In the genomic region with DNA sequence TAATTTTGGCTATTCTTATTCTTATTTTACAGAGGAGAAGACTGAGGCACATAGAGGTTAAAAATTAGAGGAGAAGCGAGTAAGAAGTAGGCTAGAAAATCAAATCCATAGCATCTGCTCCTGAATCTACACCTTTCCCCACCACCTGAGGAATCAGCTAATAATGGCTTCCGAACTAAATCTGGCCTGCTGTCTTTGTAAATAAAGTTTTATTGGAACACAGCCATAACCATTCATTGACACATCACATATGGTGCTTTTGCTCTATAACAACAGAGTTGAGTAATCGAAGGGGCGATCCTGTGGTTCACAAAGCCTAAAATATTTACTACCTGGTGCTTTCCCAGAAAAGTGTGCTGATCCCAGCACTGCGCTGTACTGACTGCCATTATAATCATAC, we compare ENCODE assay signal across 25 cellular contexts. TPM values are rescaled to one million over a fixed set of nuclear protein-coding genes. Genes with fewer than 3 reads are reported as not detected.
DNase-seq lines count a peak whose midpoint lies in the region; ATAC-seq, FAIRE-seq and TF ChIP-seq lines count a peak whose summit lies in the region.
"Had no signal": no experiment of that assay in that cellular context is flagged by ENCODE, and none has a peak within 500 bp of the region (broad histone marks: within the 10 kb centered on the region; RNA-seq: fewer than 3 reads in every experiment).

No MANE protein-coding gene starts in this region.

- 24% methylated on average over 5 of the region's 5 CpGs for WGBS in HepG2 (ENCODE audit: low lambda C conversion rate)
- 79% methylated on average over 5 of the region's 5 CpGs for WGBS in right lobe of liver (ENCODE audit: insufficient coverage, low coverage, low lambda C conversion rate, missing lambda C conversion rate)
- WGBS in K562 (ENCODE audit: insufficient coverage, low coverage, missing lambda C conversion rate): 0% methylated on average over 5 of the region's 5 CpGs

- TF ChIP-seq RAD21 in HepG2 (CRISPR knock-in tag; IDR thresholded peaks at IDR 0.05) (no peak), K562 (CRISPR knock-in tag; conservative IDR thresholded peaks at IDR 0.05 in 1 of 2, IDR thresholded peaks at IDR 0.05 in 1 of 2) (no peak)

- in situ Hi-C loops in HepG2 (cut with HindIII; ENCODE audit: extremely low pct_ligation_motif_present, low pct_unique_long_range_greater_than_20kb): loop anchor here (10.0 kb wide), 1 partner anchor 281 kb away; no protein-coding TSS in a partner anchor
- in situ Hi-C loops in K562 (cut with MboI): no loop called here

- H3K4me1 ChIP-seq in HepG2 (ENCODE audit: insufficient read depth, low read length) (no peaks in the 10 kb centered on the region), right lobe of liver (no peaks in the 10 kb centered on the region), K562 (replicated peaks in 1 of 2; ENCODE audit: control insufficient read depth in 2 of 2, insufficient read depth in 2 of 2, low read length in 2 of 2) (no peaks in the 10 kb centered on the region)
- H3K4me1 ChIP-seq: A549, Caco-2 had no signal

- no peak overlapping the region for H3K4me3 ChIP-seq in HepG2 (replicated peaks in 1 of 3; ENCODE audit: insufficient read depth in 1 of 3, low read depth in 2 of 3, low read length in 3 of 3)
- no peak overlapping the region for H3K4me3 ChIP-seq in right lobe of liver
- no peak overlapping the region for H3K4me3 ChIP-seq in K562
- H3K4me3 ChIP-seq: A549; BLaER1 treated with 17β-estradiol and CSF1 and Interleukin-3, amounts not matched to agents 10 nM and 100 nM had no signal

- no peak overlapping the region for H3K4me2 ChIP-seq in HepG2 (ENCODE audit: low read depth, low read length)
- H3K4me2 ChIP-seq in K562 (ENCODE audit: insufficient read depth, low read length): no peak overlapping the region
- H3K4me2 ChIP-seq: A549 had no signal

- POLR2A ChIA-PET in HepG2 (lab: Yijun Ruan, JAX): no interaction called here
- POLR2A ChIA-PET in K562 (lab: Yijun Ruan, JAX): no interaction called here

- ATAC-seq in HepG2 (no peak), right lobe of liver (no peak), K562 (no peak)
- ATAC-seq: A549; CD8-positive, alpha-beta T cell had no signal

- H3K36me3 ChIP-seq in HepG2 (replicated peaks in 1 of 2; ENCODE audit: control insufficient read depth in 1 of 2, insufficient read depth in 2 of 2, low read length in 2 of 2) (no peaks in the 10 kb centered on the region), right lobe of liver (no peaks in the 10 kb centered on the region), K562 (ENCODE audit: control insufficient read depth, insufficient read depth, low read length) (no peaks in the 10 kb centered on the region)
- H3K36me3 ChIP-seq: BLaER1 treated with 17β-estradiol and CSF1 and Interleukin-3, amounts not matched to agents 10 nM and 100 nM had no signal

- no peak for TF ChIP-seq CTCF in HepG2 (CRISPR knock-in tag; IDR thresholded peaks at IDR 0.05)
- TF ChIP-seq CTCF in right lobe of liver (IDR thresholded peaks at IDR 0.05): no peak
- TF ChIP-seq CTCF in K562 (IDR thresholded peaks at IDR 0.05 in 2 of 3, conservative IDR thresholded peaks at IDR 0.05 in 1 of 3; ENCODE audit: insufficient read depth in 2 of 3, low read depth in 1 of 3, low read length in 3 of 3): no peak

- FAIRE-seq in HepG2 (lab: Jason Lieb, UNC) (no peak), K562 (lab: Jason Lieb, UNC) (no peak)
- FAIRE-seq: A549, D721Med, G401.6, GM12892, GM18507 had no signal

- H2AFZ ChIP-seq in HepG2 (ENCODE audit: low read length) (no peak overlapping the region), K562 (ENCODE audit: low read depth, low read length) (no peak overlapping the region)

- TF ChIP-seq POLR2A in HepG2 (IDR thresholded peaks at IDR 0.05; ENCODE audit: insufficient read depth in 1 of 2, low read depth in 2 of 2, low read length in 2 of 2) (no peak), right lobe of liver (IDR thresholded peaks at IDR 0.05) (no peak), K562 (conservative IDR thresholded peaks at IDR 0.05) (no peak)

- H3K27me3 ChIP-seq in HepG2 (ENCODE audit: control insufficient read depth in 1 of 2, insufficient read depth in 2 of 2, low read length in 2 of 2) (peaks cover 0 to 31% of the 10 kb centered on the region in 2 experiments; a peak in 2 of 5 replicates), right lobe of liver (no peaks in the 10 kb centered on the region), K562 (ENCODE audit: control insufficient read depth in 2 of 2, insufficient read depth in 2 of 2, low read length in 2 of 2) (peaks cover 0 to 34% of the 10 kb centered on the region in 2 experiments; a peak in 3 of 5 replicates)
- H3K27me3 ChIP-seq: BLaER1 treated with 17β-estradiol and CSF1 and Interleukin-3, amounts not matched to agents 10 nM and 100 nM had no signal

- no peaks in the 10 kb centered on the region for H3K9me3 ChIP-seq in HepG2 (ENCODE audit: low read length)
- no peaks in the 10 kb centered on the region for H3K9me3 ChIP-seq in right lobe of liver
- H3K9me3 ChIP-seq in K562 (replicated peaks; ENCODE audit: control insufficient read depth, insufficient read depth, low read depth, low read length): no peaks in the 10 kb centered on the region
- H3K9me3 ChIP-seq: A549; BLaER1 treated with 17β-estradiol and CSF1 and Interleukin-3, amounts not matched to agents 10 nM and 100 nM; Caco-2 had no signal

- DNase-seq in NCI-H2081 treated with DMSO at 0.1 percent for 48 hours (lab: John Stamatoyannopoulos, UW) (peak; percentile 5), NCI-H2081 (lab: John Stamatoyannopoulos, UW) (no peak), HepG2 (ENCODE audit: low spot score) (no peak), right lobe of liver (no peak), K562 (ENCODE audit: extremely low read depth in 1 of 4, low spot score in 3 of 4) (no peak), inferior parietal cortex (ENCODE audit: extremely low spot score) (no peak)
- DNase-seq in NK-92 treated with Interleukin-12 subunit alpha and Interleukin-12 subunit beta, amount 100 ng/mL, for 24 hours (lab: John Stamatoyannopoulos, UW): no peak
- DNase-seq: AML-193; Caco-2; Calu3; CD4-positive, alpha-beta T cell; CD8-positive, alpha-beta T cell; DMS79 treated with DMSO at 0.1 percent for 48 hours; GF-D8 had no signal

- H3K9ac ChIP-seq in HepG2 (ENCODE audit: insufficient read depth, low read depth, low read length) (no peak overlapping the region), K562 (ENCODE audit: insufficient read depth in 1 of 2, low read depth in 2 of 2, low read length in 2 of 2) (no peak overlapping the region)
- H3K9ac ChIP-seq: BLaER1 treated with 17β-estradiol and CSF1 and Interleukin-3, amounts not matched to agents 10 nM and 100 nM had no signal

- CTCF ChIA-PET in HepG2 (lab: Yijun Ruan, JAX; ENCODE audit: low intra/inter-chr PET ratio, low total read pairs): no interaction called here
- CTCF ChIA-PET in K562 (lab: Yijun Ruan, JAX; ENCODE audit: low intra/inter-chr PET ratio): no interaction called here

- intact Hi-C loops in HepG2 (cut with micrococcal nuclease; ENCODE audit: unreplicated experiment) (no loop called here), right lobe of liver (cut with DNase I) (loop anchor here in 1 of 2 donors (10.0 kb wide), 1 partner anchor 261 kb away; no protein-coding TSS in a partner anchor), K562 (cut with micrococcal nuclease) (no loop called here)

- BruUV-seq in HepG2 (replicated peaks; lab: Mats Ljungman, UMichigan) (no TSS peak), K562 (replicated peaks; lab: Mats Ljungman, UMichigan) (no TSS peak)

- no peaks in the 10 kb centered on the region for H4K20me1 ChIP-seq in HepG2 (ENCODE audit: insufficient read depth, low read length)
- no peaks in the 10 kb centered on the region for H4K20me1 ChIP-seq in K562 (replicated peaks; ENCODE audit: control insufficient read depth, insufficient read depth, low read length)
- H4K20me1 ChIP-seq: BLaER1 treated with 17β-estradiol and CSF1 and Interleukin-3, amounts not matched to agents 10 nM and 100 nM had no signal

- no peaks in the 10 kb centered on the region for H3K9me1 ChIP-seq in K562 (ENCODE audit: control insufficient read depth, insufficient read depth, low read length)

- TF ChIP-seq EP300 in HepG2 (IDR thresholded peaks at IDR 0.05; ENCODE audit: low read depth in 2 of 2, low read length in 2 of 2) (no peak), HepG2 (CRISPR knock-in tag; IDR thresholded peaks at IDR 0.05; ENCODE audit: borderline replicate concordance) (no peak), K562 (IDR thresholded peaks at IDR 0.05; ENCODE audit: low read length) (no peak)

- H3K79me2 ChIP-seq in HepG2 (ENCODE audit: insufficient read depth, low read length): no peaks in the 10 kb centered on the region
- no peaks in the 10 kb centered on the region for H3K79me2 ChIP-seq in K562 (ENCODE audit: control insufficient read depth, insufficient read depth, low read length)

- no peak overlapping the region for H3K27ac ChIP-seq in HepG2 (ENCODE audit: extremely low read length, insufficient read depth, low read length)
- H3K27ac ChIP-seq in right lobe of liver: no peak overlapping the region
- H3K27ac ChIP-seq in K562 (ENCODE audit: extremely low read depth, low read depth, low read length): no peak overlapping the region
- H3K27ac ChIP-seq: 22Rv1; A549; BLaER1 treated with 17β-estradiol and CSF1 and Interleukin-3, amounts not matched to agents 10 nM and 100 nM; C4-2B had no signal

RNA-seq across cellular contexts. Expression of a gene that starts 38.2 kb away (rescaled TPM):
- total RNA-seq in HepG2 (2016; rRNA removed; fragmentation: Illumina TruSeq; extraction: Trizol): 27.6 and 58.0 TPM in 2 replicates
- total RNA-seq in HepG2 (2016; cell fraction: cytosol; rRNA removed; fragmentation: Illumina TruSeq; extraction: Trizol; ENCODE audit: low read depth): 7.0 and 7.4 TPM in 2 replicates
- 25.4 and 56.7 TPM in 2 replicates for total RNA-seq in HepG2 (2016; cell fraction: insoluble cytoplasmic fraction; rRNA removed; fragmentation: Illumina TruSeq; extraction: Trizol)
- 11.6 and 12.3 TPM in 2 replicates for total RNA-seq in HepG2 (2016; cell fraction: membrane; rRNA removed; fragmentation: Illumina TruSeq; extraction: Trizol)
- total RNA-seq in HepG2 (2016; cell fraction: nucleus; rRNA removed; fragmentation: Illumina TruSeq; extraction: Trizol): 72.8 and 74.4 TPM in 2 replicates
- 35.1 and 48.7 TPM in 2 replicates for polyA plus RNA-seq in HepG2 (2011; rRNA removed)
- 18.9 and 37.4 TPM in 2 replicates for polyA plus RNA-seq in HepG2 (2011; cell fraction: cytosol; rRNA removed)
- polyA plus RNA-seq in HepG2 (2011; cell fraction: nucleus; rRNA removed): 73.5 and 117 TPM in 2 replicates
- polyA plus RNA-seq in HepG2 (2012): 46.7 and 65.0 TPM in 2 replicates
- 4.0 and 4.8 TPM in 2 replicates for polyA plus RNA-seq in HepG2 (2016; cell fraction: cytosol; fragmentation: Illumina TruSeq; extraction: Trizol; ENCODE audit: low read depth)
- 21.2 and 23.4 TPM in 2 replicates for polyA plus RNA-seq in HepG2 (2016; cell fraction: insoluble cytoplasmic fraction; fragmentation: Illumina TruSeq; extraction: Trizol; ENCODE audit: low read depth)
- polyA plus RNA-seq in HepG2 (2016; cell fraction: membrane; fragmentation: Illumina TruSeq; extraction: Trizol; ENCODE audit: low read depth): 6.0 and 7.5 TPM in 2 replicates
- 107 and 113 TPM in 2 replicates for polyA plus RNA-seq in HepG2 (2016; cell fraction: nucleus; fragmentation: Illumina TruSeq; extraction: Trizol; ENCODE audit: insufficient read depth, low read depth)
- polyA minus RNA-seq in HepG2 (2011; rRNA and poly(A)+ RNA removed; ENCODE audit: low replicate concordance): 18.4 TPM in 1 of 2 replicates, not detected in the other
- polyA minus RNA-seq in HepG2 (2011; cell fraction: cytosol; rRNA and poly(A)+ RNA removed): 13.9 and 27.5 TPM in 2 replicates
- polyA minus RNA-seq in HepG2 (2011; cell fraction: nucleus; rRNA and poly(A)+ RNA removed): 74.5 and 137 TPM in 2 replicates
- 100 to 1,000 TPM in 4 of 6 experiments, 10 to 100 TPM in 2; 94.5 to 201 (median 140) TPM for total RNA-seq in right lobe of liver
- not detected in 2 replicates for total RNA-seq in K562 (2011; cell fraction: chromatin; rRNA removed; ENCODE audit: low replicate concordance)
- total RNA-seq in K562 (2011; cell fraction: nucleolus; rRNA removed): not detected in 2 replicates
- total RNA-seq in K562 (2011; cell fraction: nucleoplasm; rRNA removed): not detected in 2 replicates
- not detected in 2 replicates for total RNA-seq in K562 (2014; rRNA removed)
- total RNA-seq in K562 (2014; rRNA removed; fragmentation: Illumina TruSeq; extraction: Trizol): not detected in 2 replicates
- total RNA-seq in K562 (2015; rRNA removed; fragmentation: Illumina TruSeq; extraction: Trizol): not detected in 2 replicates
- total RNA-seq in K562 (2021): not detected in 2 replicates
- not detected in 2 replicates for polyA plus RNA-seq in K562 (2011; rRNA removed)
- not detected in 2 replicates for polyA plus RNA-seq in K562 (2011; cell fraction: cytosol; rRNA removed)
- not detected in 2 replicates for polyA plus RNA-seq in K562 (2011; cell fraction: nucleus; rRNA removed)
- polyA plus RNA-seq in K562 (2012): not detected in 2 replicates
- polyA plus RNA-seq in K562 (2014; fragmentation: Illumina TruSeq; extraction: Trizol): not detected in 2 replicates
- polyA plus RNA-seq in K562 (2014; fragmentation: Nextera tagmentation; extraction: Ambion mirVana): not detected
- polyA plus RNA-seq in K562 (2014; rRNA removed): not detected in 2 replicates
- not detected in 2 replicates for polyA minus RNA-seq in K562 (2011; rRNA and poly(A)+ RNA removed)
- polyA minus RNA-seq in K562 (2011; cell fraction: cytosol; rRNA and poly(A)+ RNA removed): not detected in 2 replicates
- polyA minus RNA-seq in K562 (2011; cell fraction: nucleus; rRNA and poly(A)+ RNA removed): not detected in 2 replicates
- total RNA-seq: A172; B cell; Caco-2; CD4-positive, alpha-beta T cell; CD8-positive, alpha-beta T cell had no signal
- polyA plus RNA-seq: A549, BJ had no signal

Comparison
In these comparisons a context has a peak if more than half of its experiments do, and no peak if none do; other contexts are left out.
1. RNA of a gene that starts 38.2 kb away (total RNA-seq): 94.5 to 201 TPM in right lobe of liver and 7.0 to 74.4 TPM in HepG2; not detected in K562; every median in the first group is over 4 times any median in the second.